1 cellular context compared by ENCODE assay signal in the genomic region with DNA sequence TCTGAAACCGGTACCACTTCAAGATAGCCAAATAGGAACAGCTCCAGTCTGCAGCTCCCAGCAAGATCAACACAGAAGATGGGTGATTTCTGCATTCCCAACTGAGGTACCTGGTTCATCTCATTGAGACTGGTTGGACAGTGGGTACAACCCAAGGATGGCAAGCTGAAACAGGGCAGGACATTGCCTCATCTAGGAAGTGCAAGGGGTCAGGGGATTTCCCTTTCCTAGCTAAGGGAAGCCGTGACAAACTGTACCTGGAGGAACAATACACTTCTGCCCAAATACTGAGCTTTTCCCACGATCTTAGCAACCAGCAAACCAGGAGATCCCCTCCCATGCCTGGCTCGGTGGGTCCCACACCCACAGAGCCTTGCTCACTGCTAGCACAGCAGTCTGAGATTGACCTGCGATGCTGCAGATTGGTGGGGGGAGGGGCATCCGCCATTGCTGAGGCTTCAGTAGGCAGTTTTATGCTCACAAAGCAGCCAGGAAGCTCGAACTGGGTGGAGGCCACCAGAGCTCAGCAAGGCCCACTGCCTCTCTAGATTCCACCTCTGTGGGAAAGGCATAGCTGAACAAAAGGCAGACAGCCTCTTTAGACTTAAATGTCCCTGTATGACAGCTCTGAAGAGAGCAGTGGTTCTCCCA.
TF ChIP-seq lines count a peak whose summit lies in the region.

No MANE protein-coding gene starts in this region.

TF ChIP-seq in GM23338, 12 proteins besides CTCF, POLR2A, EP300 and RAD21 (continued from another document):
- TF ChIP-seq, protein P1, sequence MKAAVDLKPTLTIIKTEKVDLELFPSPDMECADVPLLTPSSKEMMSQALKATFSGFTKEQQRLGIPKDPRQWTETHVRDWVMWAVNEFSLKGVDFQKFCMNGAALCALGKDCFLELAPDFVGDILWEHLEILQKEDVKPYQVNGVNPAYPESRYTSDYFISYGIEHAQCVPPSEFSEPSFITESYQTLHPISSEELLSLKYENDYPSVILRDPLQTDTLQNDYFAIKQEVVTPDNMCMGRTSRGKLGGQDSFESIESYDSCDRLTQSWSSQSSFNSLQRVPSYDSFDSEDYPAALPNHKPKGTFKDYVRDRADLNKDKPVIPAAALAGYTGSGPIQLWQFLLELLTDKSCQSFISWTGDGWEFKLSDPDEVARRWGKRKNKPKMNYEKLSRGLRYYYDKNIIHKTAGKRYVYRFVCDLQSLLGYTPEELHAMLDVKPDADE (IDR thresholded peaks at IDR 0.05) = no peak
